Comparison of ENCODE assay signal across 7 cellular contexts in the genomic region with DNA sequence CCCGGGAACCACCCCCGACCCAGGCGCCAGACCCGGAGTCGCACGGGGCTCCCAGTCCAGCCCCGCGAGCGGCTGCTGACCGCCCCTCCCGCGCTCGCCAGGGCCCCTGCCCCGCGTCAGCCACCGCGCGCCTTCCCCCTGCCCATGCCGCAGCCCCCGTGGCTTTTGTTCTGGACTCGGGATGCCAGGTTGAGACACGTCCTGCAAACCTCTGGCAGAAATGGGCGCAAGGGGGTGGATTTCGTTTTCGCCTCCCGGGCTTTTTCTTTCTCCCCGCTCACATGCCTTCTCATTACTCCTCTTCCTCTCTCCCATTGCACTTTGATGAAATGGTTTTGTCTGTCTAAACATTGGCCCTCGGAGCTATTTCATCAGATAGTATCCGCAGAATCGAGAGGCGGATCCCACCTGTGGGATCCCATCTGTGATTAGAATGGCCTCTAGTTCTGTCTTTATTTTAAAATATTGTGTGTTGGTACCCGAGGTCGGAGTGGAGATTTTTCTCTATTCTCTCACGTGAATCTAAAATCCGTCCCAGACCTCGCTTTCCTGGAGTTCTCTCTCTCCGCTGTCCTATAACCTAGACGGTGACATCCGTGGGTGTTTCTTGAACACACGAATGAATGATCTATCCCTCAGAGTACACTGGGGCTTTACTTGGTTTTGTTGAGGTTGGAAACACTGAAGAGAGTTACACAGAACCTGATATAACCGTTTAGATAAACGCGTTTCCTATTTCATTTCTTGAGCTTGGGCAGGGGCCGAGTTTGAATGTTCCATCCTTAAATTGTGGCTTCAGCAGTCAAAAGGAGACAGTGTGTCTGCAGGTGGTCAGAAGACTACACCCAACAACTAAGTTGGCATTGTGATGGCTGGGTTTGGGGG. TPM values are rescaled to one million over a fixed set of nuclear protein-coding genes. Genes with fewer than 3 reads are reported as not detected.
DNase-seq lines count a peak whose midpoint lies in the region; ATAC-seq lines count a peak whose summit lies in the region.

No MANE protein-coding gene starts in this region.

- no peaks in the 10 kb centered on the region for H3K9me3 ChIP-seq in mesodermal cell (ENCODE audit: control insufficient read depth, low read length)

- H3K27ac ChIP-seq in mesodermal cell (ENCODE audit: low read depth, low read length, severe bottlenecking), result no peak overlapping the region

- 14 to 19% methylated on average over 36 to 37 of the region's 44 CpGs for WGBS in mesodermal cell (ENCODE audit: insufficient coverage in 2 of 2), 2 experiments

- DNase-seq in T47D (ENCODE audit: low read depth in 1 of 2, low spot score in 1 of 2) (peak; percentile 32 to 49), left lobe of liver (ENCODE audit: low spot score) (no peak)

- H3K4me1 ChIP-seq in mesodermal cell (ENCODE audit: control insufficient read depth, insufficient read depth, low read length, poor library complexity, severe bottlenecking), result peaks cover 10% of the 10 kb centered on the region

- no peaks in the 10 kb centered on the region for H3K36me3 ChIP-seq in mesodermal cell (ENCODE audit: control insufficient read depth, insufficient read depth, low read length)

- peak overlapping the region; percentile 69 for H3K4me3 ChIP-seq in mesodermal cell (ENCODE audit: extremely low read depth, insufficient read depth, low read length, poor library complexity, severe bottlenecking)

- ATAC-seq in GM18868 (IDR thresholded peaks at IDR 0.05; ENCODE audit: unreplicated experiment) (peak; percentile 10), HG03354 (IDR thresholded peaks at IDR 0.05; ENCODE audit: poor library complexity, severe bottlenecking, unreplicated experiment) (peak; percentile 18), left lobe of liver (no peak), HG03521 (IDR thresholded peaks at IDR 0.05; ENCODE audit: unreplicated experiment) (no peak), HG02678 (IDR thresholded peaks at IDR 0.05; ENCODE audit: unreplicated experiment) (no peak)

- in situ Hi-C loops in T47D (cut with HindIII; ENCODE audit: low pct_unique_long_range_greater_than_20kb, low sequenced_read_pairs), result no loop called here

RNA-seq across cellular contexts. Expression of a gene that starts 1.9 kb away (rescaled TPM):
- polyA plus RNA-seq in mesodermal cell (2013, experiment 1 of 2), result 2.7 TPM
- 2.4 TPM for polyA plus RNA-seq in mesodermal cell (2013, experiment 2 of 2)
- 0.20 TPM for total RNA-seq in left lobe of liver

Comparison
In these comparisons a context has a peak if more than half of its experiments do, and no peak if none do; other contexts are left out.
1. ATAC-seq: peak in GM18868 (single experiment) and HG03354 (single experiment); none in left lobe of liver (single experiment), HG03521 (single experiment) and HG02678 (single experiment).